Comparison of ENCODE assay signal across 7 cellular contexts in genomic region chr16:56310685-56311084, GRCh38.
"Had no signal": no experiment of that assay in that cellular context is flagged by ENCODE, and none has a peak within 500 bp of the region (broad histone marks: within the 10 kb centered on the region; RNA-seq: fewer than 3 reads in every experiment).

No MANE protein-coding gene starts in this region.

- DNase-seq: activated CD4-positive, alpha-beta T cell treated with anti-CD3 and anti-CD28 coated beads for 4 hours; activated gamma-delta T cell; natural killer cell; retina; T-helper 17 cell; trophoblast cell had no signal

- H3K36me3 Mint-ChIP-seq: natural killer cell; stimulated activated memory B cell treated with anti-CD40 and anti-IgM and Interleukin-4, amounts not matched to agents 10 μg/mL and 1 μg/mL and 100 μg/mL, for 72 hours had no signal

- H3K27ac Mint-ChIP-seq: natural killer cell; stimulated activated memory B cell treated with anti-CD40 and anti-IgM and Interleukin-4, amounts not matched to agents 10 μg/mL and 1 μg/mL and 100 μg/mL, for 72 hours; T-helper 17 cell had no signal

- H3K9me3 Mint-ChIP-seq: natural killer cell had no signal

- ATAC-seq: natural killer cell, T-helper 17 cell had no signal
